Comparison of ENCODE assay signal across 1 cellular context in genomic region chr7:139853576-139854511, GRCh38.
A peak's percentile ranks its signal among the peaks of the same experiment; 100 is the strongest.
TF ChIP-seq lines count a peak whose summit lies in the region.

No MANE protein-coding gene starts in this region.

TF ChIP-seq in K562, 482 proteins besides CTCF, POLR2A, EP300 and RAD21 (continued from another document and continues in another):
- TF ChIP-seq MLLT1 (IDR thresholded peaks at IDR 0.05), result no peak
- TF ChIP-seq HCFC1 (IDR thresholded peaks at IDR 0.05; ENCODE audit: low read depth, low read length), result no peak
- TF ChIP-seq ZNF311 (CRISPR knock-in tag; IDR thresholded peaks at IDR 0.05), result no peak
- TF ChIP-seq PTRF (tag; IDR thresholded peaks at IDR 0.05), result peak; percentile 80
- TF ChIP-seq ZNF561 (CRISPR knock-in tag; conservative IDR thresholded peaks at IDR 0.05), result no peak
- TF ChIP-seq ZNF639 (CRISPR knock-in tag; conservative IDR thresholded peaks at IDR 0.05 in 1 of 2, IDR thresholded peaks at IDR 0.05 in 1 of 2), result peak in 1 of 2 experiments; percentile 73; a peak in 1 of 4 replicates
- TF ChIP-seq ZNF445 (CRISPR knock-in tag; IDR thresholded peaks at IDR 0.05; ENCODE audit: low read depth), result no peak
- no peak for TF ChIP-seq HDGF (IDR thresholded peaks at IDR 0.05)
- no peak for TF ChIP-seq HOXB6 (CRISPR knock-in tag; IDR thresholded peaks at IDR 0.05; ENCODE audit: borderline replicate concordance)
- TF ChIP-seq GTF2B (IDR thresholded peaks at IDR 0.05; ENCODE audit: extremely low read depth, insufficient read length), result no peak
- TF ChIP-seq BCLAF1 (IDR thresholded peaks at IDR 0.05; ENCODE audit: borderline replicate concordance in 1 of 2, control insufficient read depth in 1 of 2, low read depth in 2 of 2, low read length in 1 of 2), result no peak
- no peak for TF ChIP-seq ZNF609 (CRISPR knock-in tag; IDR thresholded peaks at IDR 0.05; ENCODE audit: borderline replicate concordance)
- no peak for TF ChIP-seq RNF2 (IDR thresholded peaks at IDR 0.05)
- no peak for TF ChIP-seq WHSC1 (IDR thresholded peaks at IDR 0.05; ENCODE audit: low read length)
- TF ChIP-seq XRCC4 (IDR thresholded peaks at IDR 0.05; ENCODE audit: extremely low read depth, insufficient read depth, insufficient read length), result no peak
- peak; percentile 3; the same call in 1 of the 2 replicates for TF ChIP-seq ADNP (tag; IDR thresholded peaks at IDR 0.05)
- TF ChIP-seq ZNF764 (CRISPR knock-in tag; IDR thresholded peaks at IDR 0.05; ENCODE audit: low read depth), result 0 out of 2 replicates have a peak, but pooled peaks have one; percentile 39
- TF ChIP-seq CBFA2T3 (IDR thresholded peaks at IDR 0.05), result no peak
- no peak for TF ChIP-seq TCF7 (IDR thresholded peaks at IDR 0.05; ENCODE audit: borderline replicate concordance)
- no peak for TF ChIP-seq FOS (IDR thresholded peaks at IDR 0.05; ENCODE audit: extremely low read depth, insufficient read length)
- TF ChIP-seq ATF3 (IDR thresholded peaks at IDR 0.05), result peak; percentile 90
- TF ChIP-seq ATF3 (CRISPR knock-in tag; conservative IDR thresholded peaks at IDR 0.05), result peak; percentile 79; the same call in 1 of the 2 replicates
- TF ChIP-seq MECOM (CRISPR knock-in tag; IDR thresholded peaks at IDR 0.05), result no peak
- peak; percentile 55; the same call in 1 of the 2 replicates for TF ChIP-seq ZNF584 (CRISPR knock-in tag; IDR thresholded peaks at IDR 0.05; ENCODE audit: low read depth)
- TF ChIP-seq SMARCE1 (IDR thresholded peaks at IDR 0.05), result peak; percentile 64; the same call in 1 of the 2 replicates
- TF ChIP-seq ZNF239 (CRISPR knock-in tag; IDR thresholded peaks at IDR 0.05), result no peak
- TF ChIP-seq XRCC3 (IDR thresholded peaks at IDR 0.05), result no peak
- TF ChIP-seq BRF2 (IDR thresholded peaks at IDR 0.05; ENCODE audit: borderline replicate concordance, insufficient read depth, insufficient read length), result no peak
- TF ChIP-seq HDAC2 (IDR thresholded peaks at IDR 0.05), result 0 out of 2 replicates have a peak, but pooled peaks have one; percentile 25
- TF ChIP-seq NFRKB (IDR thresholded peaks at IDR 0.05; ENCODE audit: low read depth), result no peak
- peak; percentile 52; the same call in 1 of the 2 replicates for TF ChIP-seq ARID1B (IDR thresholded peaks at IDR 0.05)
- no peak for TF ChIP-seq ZBTB43 (CRISPR knock-in tag; IDR thresholded peaks at IDR 0.05)
- peak; percentile 87 for TF ChIP-seq MEF2D (tag; conservative IDR thresholded peaks at IDR 0.05; ENCODE audit: low read depth)
- TF ChIP-seq CLOCK (CRISPR knock-in tag; IDR thresholded peaks at IDR 0.05; ENCODE audit: borderline replicate concordance), result no peak
- no peak for TF ChIP-seq PHF20 (IDR thresholded peaks at IDR 0.05; ENCODE audit: partially characterized antibody)
- no peak for TF ChIP-seq MCM3 (IDR thresholded peaks at IDR 0.05)
- TF ChIP-seq RBM17 (IDR thresholded peaks at IDR 0.05; ENCODE audit: borderline replicate concordance, low read depth, low read length), result no peak
- TF ChIP-seq FOXO4 (CRISPR knock-in tag; IDR thresholded peaks at IDR 0.05), result no peak
- no peak for TF ChIP-seq ZNF23 (CRISPR knock-in tag; IDR thresholded peaks at IDR 0.05)
- no peak for TF ChIP-seq USF1 (CRISPR knock-in tag; IDR thresholded peaks at IDR 0.05)
